1 cellular context compared by ENCODE assay signal in the genomic region with DNA sequence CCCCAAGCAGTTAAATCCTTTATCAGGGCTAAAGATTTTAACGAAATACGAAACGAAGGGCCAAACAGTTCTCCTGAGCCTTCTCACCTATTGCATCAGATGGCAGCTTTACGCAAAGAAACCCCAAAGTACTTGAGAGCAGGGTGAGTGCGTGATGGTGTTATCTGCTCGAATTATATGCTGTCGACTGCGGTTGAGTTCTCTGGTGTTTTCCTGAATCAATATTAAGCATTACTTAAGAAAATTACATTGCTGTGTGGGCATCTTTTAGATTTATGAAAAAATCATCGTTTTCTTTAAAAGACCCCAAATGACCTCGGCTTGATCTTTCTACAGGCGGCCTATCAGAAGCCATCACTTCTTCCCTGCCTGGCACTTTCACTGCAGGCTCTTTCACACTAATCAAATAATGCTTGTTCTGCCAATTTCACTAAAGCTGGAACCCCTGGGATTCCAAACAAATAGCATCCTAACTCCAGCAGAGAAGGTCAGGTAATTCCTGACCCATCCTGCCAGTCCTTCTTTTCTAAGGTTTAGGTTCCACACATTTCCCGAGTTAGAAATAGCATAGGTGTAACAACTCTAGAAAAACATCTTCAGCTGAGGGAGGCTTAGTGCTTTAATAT.
A peak's percentile ranks its signal among the peaks of the same experiment; 100 is the strongest.
TF ChIP-seq lines count a peak whose summit lies in the region.

No MANE protein-coding gene starts in this region.

TF ChIP-seq in HEK293, 187 proteins besides CTCF, POLR2A, EP300 and RAD21 (continued from another document):
- TF ChIP-seq ZNF18 (tag by site-specific recombination; IDR thresholded peaks at IDR 0.05) (peak; percentile 64; the same call in 1 of the 2 replicates), ZNF26 (tag by site-specific recombination; IDR thresholded peaks at IDR 0.05) (no peak), ZNF174 (tag by site-specific recombination; IDR thresholded peaks at IDR 0.05) (no peak), ATF2 (tag by site-specific recombination; IDR thresholded peaks at IDR 0.05; ENCODE audit: low read depth) (peak; percentile 24; the same call in 1 of the 2 replicates), ZNF239 (tag by site-specific recombination; IDR thresholded peaks at IDR 0.05) (no peak), WT1 (tag by site-specific recombination; IDR thresholded peaks at IDR 0.05) (no peak), ZNF2 (tag by site-specific recombination; IDR thresholded peaks at IDR 0.05) (0 out of 2 replicates have a peak, but pooled peaks have one; percentile 34), ZFP69B (tag by site-specific recombination; IDR thresholded peaks at IDR 0.05) (0 out of 2 replicates have a peak, but pooled peaks have one; percentile 23), ZNF629 (tag by site-specific recombination; IDR thresholded peaks at IDR 0.05) (peak; percentile 66), ZBTB8A (tag by site-specific recombination; IDR thresholded peaks at IDR 0.05) (peak; percentile 79), ZBTB20 (tag by site-specific recombination; IDR thresholded peaks at IDR 0.05) (peak; percentile 76), ZSCAN30 (tag by site-specific recombination; IDR thresholded peaks at IDR 0.05) (no peak), ZIC2 (tag by site-specific recombination; IDR thresholded peaks at IDR 0.05) (peak; percentile 88), GLIS1 (tag by site-specific recombination; IDR thresholded peaks at IDR 0.05) (0 out of 2 replicates have a peak, but pooled peaks have one; percentile 7), ZNF24 (tag by site-specific recombination; IDR thresholded peaks at IDR 0.05) (peak; percentile 59; the same call in 1 of the 2 replicates), ZNF140 (tag by site-specific recombination; IDR thresholded peaks at IDR 0.05) (no peak), ZEB2 (tag by site-specific recombination; IDR thresholded peaks at IDR 0.05) (peak; percentile 55), ZNF548 (tag by site-specific recombination; IDR thresholded peaks at IDR 0.05) (no peak), ZBTB7A (tag by site-specific recombination; IDR thresholded peaks at IDR 0.05; ENCODE audit: low read depth) (no peak), ZNF704 (tag by site-specific recombination; IDR thresholded peaks at IDR 0.05) (no peak), ZNF132 (tag by site-specific recombination; IDR thresholded peaks at IDR 0.05; ENCODE audit: borderline replicate concordance) (no peak), ZBTB1 (tag by site-specific recombination; IDR thresholded peaks at IDR 0.05) (0 out of 2 replicates have a peak, but pooled peaks have one; percentile 31)
